19 cellular contexts compared by ENCODE assay signal in genomic region chr6:157124855-157125254, GRCh38.
"Had no signal": no experiment of that assay in that cellular context is flagged by ENCODE, and none has a peak within 500 bp of the region (broad histone marks: within the 10 kb centered on the region; RNA-seq: fewer than 3 reads in every experiment).

No MANE protein-coding gene starts in this region.

- H3K27me3 ChIP-seq: foreskin keratinocyte, heart left ventricle, neutrophil, spleen, testis, tibial nerve had no signal

- H3K9me3 ChIP-seq: heart left ventricle, mucosa of descending colon, neutrophil, spleen, testis, tibial nerve had no signal

- H3K36me3 ChIP-seq: heart left ventricle, neutrophil, tibial nerve had no signal

- H3K4me3 Mint-ChIP-seq: dendritic cell treated with granulocyte-macrophage colony-stimulating factor and Interleukin-4, amounts not matched to agents 40 ng/mL and 50 ng/mL, for 4 days; effector memory CD8-positive, alpha-beta T cell; nephron; stimulated activated naive B cell treated with anti-CD40 and anti-IgM and Interleukin-4, amounts not matched to agents 10 μg/mL and 1 μg/mL and 100 μg/mL, for 72 hours; stimulated activated naive CD8-positive, alpha-beta T cell treated with anti-CD3 and anti-CD28 coated beads, Interleukin-15, amount 100 ng/mL, for 72 hours had no signal

- H3K27ac Mint-ChIP-seq: dendritic cell treated with granulocyte-macrophage colony-stimulating factor and Interleukin-4, amounts not matched to agents 40 ng/mL and 50 ng/mL, for 4 days; stimulated activated naive B cell treated with anti-CD40 and anti-IgM and Interleukin-4, amounts not matched to agents 10 μg/mL and 1 μg/mL and 100 μg/mL, for 72 hours; stimulated activated naive CD8-positive, alpha-beta T cell treated with anti-CD3 and anti-CD28 coated beads, Interleukin-15, amount 100 ng/mL, for 72 hours had no signal

- H3K27me3 Mint-ChIP-seq: dendritic cell treated with granulocyte-macrophage colony-stimulating factor and Interleukin-4, amounts not matched to agents 40 ng/mL and 50 ng/mL, for 4 days; effector memory CD8-positive, alpha-beta T cell; stimulated activated naive B cell treated with anti-CD40 and anti-IgM and Interleukin-4, amounts not matched to agents 10 μg/mL and 1 μg/mL and 100 μg/mL, for 72 hours; stimulated activated naive CD8-positive, alpha-beta T cell treated with anti-CD3 and anti-CD28 coated beads, Interleukin-15, amount 100 ng/mL, for 72 hours had no signal

- FAIRE-seq: islet of Langerhans had no signal

- H3K27ac ChIP-seq: foreskin keratinocyte, heart left ventricle, neutrophil, spleen, testis, tibial nerve had no signal

- DNase-seq: effector memory CD8-positive, alpha-beta T cell; heart left ventricle; hippocampal formation; kidney glomerular epithelial cell; mammary epithelial cell; mucosa of descending colon; spleen; stimulated activated CD4-positive, alpha-beta T cell treated with anti-CD3 and anti-CD28 coated beads, Interleukin-2, amount 100 ng/mL, for 24 hours; stimulated activated CD4-positive, alpha-beta T cell treated with anti-CD3 and anti-CD28 coated beads, Interleukin-4, amount 100 ng/mL, for 4 hours; stimulated activated naive B cell treated with anti-CD40 and anti-IgM and Interleukin-4, amounts not matched to agents 10 μg/mL and 1 μg/mL and 100 μg/mL, for 72 hours; stimulated activated naive CD8-positive, alpha-beta T cell treated with anti-CD3 and anti-CD28 coated beads, Interleukin-15, amount 100 ng/mL, for 72 hours; testis had no signal

- H3K4me3 ChIP-seq: heart left ventricle, mucosa of descending colon, spleen, testis, tibial nerve had no signal

- H3K4me1 ChIP-seq: testis had no signal

- ATAC-seq: effector memory CD8-positive, alpha-beta T cell; foreskin keratinocyte; heart left ventricle; mucosa of descending colon; sciatic nerve; stimulated activated naive B cell treated with anti-CD40 and anti-IgM and Interleukin-4, amounts not matched to agents 10 μg/mL and 1 μg/mL and 100 μg/mL, for 72 hours; stimulated activated naive CD8-positive, alpha-beta T cell treated with anti-CD3 and anti-CD28 coated beads, Interleukin-15, amount 100 ng/mL, for 72 hours had no signal

- H3K9me3 Mint-ChIP-seq: dendritic cell treated with granulocyte-macrophage colony-stimulating factor and Interleukin-4, amounts not matched to agents 40 ng/mL and 50 ng/mL, for 4 days; effector memory CD8-positive, alpha-beta T cell; nephron; stimulated activated naive B cell treated with anti-CD40 and anti-IgM and Interleukin-4, amounts not matched to agents 10 μg/mL and 1 μg/mL and 100 μg/mL, for 72 hours; stimulated activated naive CD8-positive, alpha-beta T cell treated with anti-CD3 and anti-CD28 coated beads, Interleukin-15, amount 100 ng/mL, for 72 hours had no signal
